ENCODE assay signal across 6 cellular contexts in genomic region chr12:126976574-126976973, GRCh38.
"Had no signal": no experiment of that assay in that cellular context is flagged by ENCODE, and none has a peak within 500 bp of the region (broad histone marks: within the 10 kb centered on the region; RNA-seq: fewer than 3 reads in every experiment).

No MANE protein-coding gene starts in this region.

- H3K9ac ChIP-seq: GM23248 had no signal

- DNase-seq: GM23248, GOT3, H7, HCEC 1CT, IMR-90, KBM-7 had no signal

- H3K27ac ChIP-seq: GM23248 had no signal

- H3K4me3 ChIP-seq: GM23248 had no signal

- H2AFZ ChIP-seq: GM23248 had no signal
